ENCODE assay signal across 17 cellular contexts in the genomic region with DNA sequence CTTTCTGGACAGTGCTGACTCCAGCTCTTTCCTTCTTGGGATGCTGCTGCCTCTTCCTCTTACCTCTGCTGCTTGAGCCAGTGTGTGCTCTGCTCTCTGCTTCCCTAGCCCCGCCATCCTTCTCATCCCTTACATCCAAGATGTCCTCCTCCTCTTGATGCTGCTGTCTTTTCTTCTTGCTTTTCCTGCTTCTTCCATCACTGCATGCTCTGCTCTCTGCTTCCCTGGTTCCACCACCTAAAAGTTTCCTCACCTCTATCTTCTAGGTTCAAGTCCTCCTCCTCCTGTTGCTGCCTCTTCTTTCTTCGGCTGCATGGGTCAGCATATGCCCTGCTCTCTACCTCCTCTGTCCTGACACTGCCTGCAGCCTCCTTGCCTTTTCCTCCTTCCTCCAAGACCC. TPM values are rescaled to one million over a fixed set of nuclear protein-coding genes. Genes with fewer than 3 reads are reported as not detected.
DNase-seq lines count a peak whose midpoint lies in the region; ATAC-seq, FAIRE-seq and TF ChIP-seq lines count a peak whose summit lies in the region.
"Had no signal": no experiment of that assay in that cellular context is flagged by ENCODE, and none has a peak within 500 bp of the region (broad histone marks: within the 10 kb centered on the region; RNA-seq: fewer than 3 reads in every experiment).

No MANE protein-coding gene starts in this region.

- H3K36me3 Mint-ChIP-seq in activated T-cell treated with anti-CD3 and anti-CD28 coated beads, Interleukin-2, amount 50 U/mL, for 24 hours (ENCODE audit: low read depth): peaks cover 78% of the 10 kb centered on the region
- peaks cover 13% of the 10 kb centered on the region for H3K36me3 Mint-ChIP-seq in progenitor cell of endocrine pancreas (ENCODE audit: insufficient read depth)

- TF ChIP-seq RAD21 in GM12878 (IDR thresholded peaks at IDR 0.05; ENCODE audit: insufficient read depth, low read depth, low read length): no peak

- ATAC-seq in GM12878 (no peak), HG02678 (IDR thresholded peaks at IDR 0.05; ENCODE audit: unreplicated experiment) (no peak)
- ATAC-seq: Right ventricle myocardium inferior had no signal

- no peaks in the 10 kb centered on the region for H3K27me3 Mint-ChIP-seq in activated T-cell treated with anti-CD3 and anti-CD28 coated beads, Interleukin-2, amount 50 U/mL, for 24 hours
- no peaks in the 10 kb centered on the region for H3K27me3 Mint-ChIP-seq in progenitor cell of endocrine pancreas

- intact Hi-C loops in GM12878 (cut with micrococcal nuclease; ENCODE audit: unreplicated experiment): no loop called here

- in situ Hi-C loops in GM12878 (cut with MboI): no loop called here

- no peaks in the 10 kb centered on the region for H3K9me3 ChIP-seq in GM12878 (replicated peaks; ENCODE audit: control insufficient read depth, insufficient read depth, low read length)
- H3K9me3 ChIP-seq: prostate gland had no signal

- no peak overlapping the region for H3K4me3 ChIP-seq in KMS-11 (IDR thresholded peaks at IDR 0.05; ENCODE audit: insufficient read depth, low read depth, low read length)
- H3K4me3 ChIP-seq in GM12878: no peak overlapping the region
- H3K4me3 ChIP-seq: prostate gland had no signal

- H3K9me3 Mint-ChIP-seq in activated T-cell treated with anti-CD3 and anti-CD28 coated beads, Interleukin-2, amount 50 U/mL, for 24 hours: no peaks in the 10 kb centered on the region
- H3K9me3 Mint-ChIP-seq in progenitor cell of endocrine pancreas (ENCODE audit: low read depth): no peaks in the 10 kb centered on the region

- no peak overlapping the region for H3K4me3 Mint-ChIP-seq in activated T-cell treated with anti-CD3 and anti-CD28 coated beads, Interleukin-2, amount 50 U/mL, for 24 hours
- H3K4me3 Mint-ChIP-seq in progenitor cell of endocrine pancreas (ENCODE audit: low read depth): no peak overlapping the region

- H3K9ac ChIP-seq in KMS-11 (no peak overlapping the region), GM12878 (ENCODE audit: control insufficient read depth, insufficient read depth, low read length) (no peak overlapping the region)

- H3K79me2 ChIP-seq in KMS-11 (ENCODE audit: insufficient read depth, low read depth) (peaks cover 36% of the 10 kb centered on the region), GM12878 (ENCODE audit: control insufficient read depth, insufficient read depth, low read length) (peaks cover 20% of the 10 kb centered on the region)

- H2AFZ ChIP-seq in KMS-11 (ENCODE audit: low read depth): no peak overlapping the region
- no peak overlapping the region for H2AFZ ChIP-seq in GM12878 (ENCODE audit: control insufficient read depth, low read depth, low read length)

- H3K27ac ChIP-seq in KMS-11 (peak overlapping the region; percentile 11; the same call in 1 of the 2 replicates), GM12878 (ENCODE audit: control insufficient read depth, insufficient read depth) (no peak overlapping the region)
- H3K27ac ChIP-seq: prostate gland had no signal

- no peaks in the 10 kb centered on the region for H4K20me1 ChIP-seq in KMS-11 (ENCODE audit: insufficient read depth)
- no peaks in the 10 kb centered on the region for H4K20me1 ChIP-seq in GM12878 (ENCODE audit: control insufficient read depth, insufficient read depth)

- TF ChIP-seq CTCF in KMS-11 (conservative IDR thresholded peaks at IDR 0.05; ENCODE audit: low read depth, low read length): no peak
- no peak for TF ChIP-seq CTCF in GM12878 (IDR thresholded peaks at IDR 0.05 in 2 of 3, conservative IDR thresholded peaks at IDR 0.05 in 1 of 3; ENCODE audit: control insufficient read depth in 2 of 3, extremely low read depth in 1 of 3, insufficient read depth in 1 of 3, low read depth in 3 of 3, low read length in 3 of 3)
- TF ChIP-seq CTCF in progenitor cell of endocrine pancreas (IDR thresholded peaks at IDR 0.05; ENCODE audit: unreplicated experiment): no peak

- BruUV-seq in GM12878 (replicated peaks; lab: Mats Ljungman, UMichigan): TSS peak; percentile 65

- no peak for TF ChIP-seq EP300 in GM12878 (IDR thresholded peaks at IDR 0.05; ENCODE audit: borderline replicate concordance in 1 of 2, control insufficient read depth in 1 of 2, low read depth in 2 of 2, low read length in 2 of 2)

- no peaks in the 10 kb centered on the region for H3K27me3 ChIP-seq in KMS-11 (ENCODE audit: insufficient read depth, low read depth)
- H3K27me3 ChIP-seq in GM12878 (replicated peaks in 1 of 2; ENCODE audit: control insufficient read depth in 2 of 2, insufficient read depth in 2 of 2, low read length in 1 of 2): no peaks in the 10 kb centered on the region

- H3K4me1 ChIP-seq in KMS-11 (ENCODE audit: low read depth, poor library complexity, severe bottlenecking): peaks cover 46% of the 10 kb centered on the region
- peaks cover 8% of the 10 kb centered on the region for H3K4me1 ChIP-seq in GM12878 (ENCODE audit: control insufficient read depth, insufficient read depth, low read length)

- DNase-seq in activated T-cell treated with anti-CD3 and anti-CD28 coated beads, Interleukin-2, amount 50 U/mL, for 24 hours: no peak
- no peak for DNase-seq in activated T-cell treated with anti-CD3 and anti-CD28 coated beads, Interleukin-2, amount 50 U/mL, for 1 hour
- no peak for DNase-seq in GM12878 (ENCODE audit: low read depth, low spot score)
- DNase-seq in progenitor cell of endocrine pancreas (ENCODE audit: low spot score, unreplicated experiment): no peak
- DNase-seq in iPS-NIHi11 (ENCODE audit: low spot score): no peak
- DNase-seq in stimulated activated CD4-positive, alpha-beta T cell treated with anti-CD3 and anti-CD28 coated beads, Interleukin-4, amount 100 ng/mL, for 1 hour: no peak
- DNase-seq: activated CD4-positive, alpha-beta T cell treated with anti-CD3 and anti-CD28 coated beads for 48 hours; cortex of kidney; NCI-H345; stimulated activated naive CD4-positive, alpha-beta T cell treated with Interleukin-2 at 50 U/mL for 16 hours; T1000 had no signal

- H3K4me1 Mint-ChIP-seq in activated T-cell treated with anti-CD3 and anti-CD28 coated beads, Interleukin-2, amount 50 U/mL, for 24 hours (ENCODE audit: low read depth): peaks cover 53% of the 10 kb centered on the region
- peaks cover 4% of the 10 kb centered on the region for H3K4me1 Mint-ChIP-seq in progenitor cell of endocrine pancreas (ENCODE audit: low read depth)

- SMC1A ChIA-PET in GM12878 (lab: Charles Lee; ENCODE audit: uncharacterized antibody, unreplicated experiment): interaction anchor here (1.6 to 5.9 kb wide), 2 partner anchors 8 to 140 kb away, joined by 6 to 47 read pairs; a partner anchor contains a TSS

- POLR2A ChIA-PET in GM12878 (lab: Charles Lee): interaction anchor here (0.6 kb wide), 2 partner anchors 18 to 22 kb away, joined by 3 to 5 read pairs; no protein-coding TSS in a partner anchor

- TF ChIP-seq POLR2A in GM12878 (IDR thresholded peaks at IDR 0.05; ENCODE audit: low read depth, low read length): no peak

- peak overlapping the region; percentile 58 for H3K27ac Mint-ChIP-seq in activated T-cell treated with anti-CD3 and anti-CD28 coated beads, Interleukin-2, amount 50 U/mL, for 24 hours
- peak overlapping the region; percentile 15 for H3K27ac Mint-ChIP-seq in progenitor cell of endocrine pancreas

- H3K36me3 ChIP-seq in KMS-11 (ENCODE audit: insufficient read depth) (peaks cover 34% of the 10 kb centered on the region; the same call in 1 of the 2 replicates), GM12878 (ENCODE audit: control insufficient read depth in 2 of 2, insufficient read depth in 2 of 2, low read length in 1 of 2) (peaks cover 27 to 31% of the 10 kb centered on the region in 2 experiments; a peak in 3 of 4 replicates)
- H3K36me3 ChIP-seq: prostate gland had no signal

- RAD21 ChIA-PET in GM12878 (lab: Charles Lee; ENCODE audit: unreplicated experiment): interaction anchor here (0.7 kb wide), 1 partner anchor 14 kb away, joined by 3 read pairs; no protein-coding TSS in a partner anchor

- WGBS in GM12878 (ENCODE audit: insufficient coverage, insufficient replicate concordance, low lambda C conversion rate, missing lambda C conversion rate): 100% methylated on average over 2 of the region's 2 CpGs

- CTCF ChIA-PET in GM12878 (lab: Yijun Ruan, JAX): interaction anchor here (1.1 to 4.6 kb wide), 2 partner anchors 13 to 180 kb away, joined by 4 to 34 read pairs; no protein-coding TSS in a partner anchor

- no peak for FAIRE-seq in GM12878 (lab: Jason Lieb, UNC)
- FAIRE-seq: urothelium cell line had no signal

- H3K4me2 ChIP-seq in KMS-11 (no peak overlapping the region), GM12878 (ENCODE audit: control insufficient read depth, insufficient read depth) (no peak overlapping the region)

RNA-seq across cellular contexts. Expression of a gene that starts 3.4 kb away (rescaled TPM):
- total RNA-seq in GM12878 (2013; cell fraction: nucleolus; rRNA removed): 19.2 and 22.0 TPM in 2 replicates
- total RNA-seq in GM12878 (2014; rRNA removed): 85.1 and 90.3 TPM in 2 replicates
- 56.5 and 56.6 TPM in 2 replicates for total RNA-seq in GM12878 (2014; rRNA removed; fragmentation: Illumina TruSeq; extraction: Trizol)
- total RNA-seq in GM12878 (2021): 77.0 and 77.9 TPM in 2 replicates
- polyA plus RNA-seq in GM12878 (2011; ENCODE audit: low read depth): 17.5 TPM
- 15.4 and 17.8 TPM in 2 replicates for polyA plus RNA-seq in GM12878 (2011; rRNA removed)
- polyA plus RNA-seq in GM12878 (2011; cell fraction: cytosol; rRNA removed): 32.5 and 32.7 TPM in 2 replicates
- polyA plus RNA-seq in GM12878 (2011; cell fraction: nucleus; rRNA removed): 17.5 and 23.9 TPM in 2 replicates
- 37.5 and 46.4 TPM in 2 replicates for polyA plus RNA-seq in GM12878 (2012)
- 58.6 and 72.4 TPM in 2 replicates for polyA plus RNA-seq in GM12878 (2014; fragmentation: Illumina TruSeq; extraction: Trizol)
- 10 to 100 TPM; 18.1 to 65.1 TPM for polyA plus RNA-seq in GM12878 (2014; fragmentation: Nextera tagmentation; extraction: Ambion mirVana)
- 64.3 and 66.3 TPM in 2 replicates for polyA plus RNA-seq in GM12878 (2014; rRNA removed)
- 10 to 100 TPM; 84.2 to 93.3 TPM for polyA plus RNA-seq in GM12878 (2016; fragmentation: Nextera tagmentation; extraction: Ambion mirVana)
- 14.3 and 25.8 TPM in 2 replicates for polyA minus RNA-seq in GM12878 (2011; rRNA and poly(A)+ RNA removed)
- 8.3 and 11.0 TPM in 2 replicates for polyA minus RNA-seq in GM12878 (2011; cell fraction: cytosol; rRNA and poly(A)+ RNA removed)
- polyA minus RNA-seq in GM12878 (2011; cell fraction: nucleus; rRNA and poly(A)+ RNA removed): 12.7 and 14.5 TPM in 2 replicates
- total RNA-seq in progenitor cell of endocrine pancreas: 108 and 115 TPM in 2 replicates

RNA-seq across cellular contexts. Expression of a gene that starts 6.3 kb away (rescaled TPM):
- total RNA-seq in GM12878 (2013; cell fraction: nucleolus; rRNA removed): 62.1 and 73.0 TPM in 2 replicates
- total RNA-seq in GM12878 (2014; rRNA removed): 33.5 and 35.5 TPM in 2 replicates
- 62.1 and 65.3 TPM in 2 replicates for total RNA-seq in GM12878 (2014; rRNA removed; fragmentation: Illumina TruSeq; extraction: Trizol)
- 53.2 and 60.7 TPM in 2 replicates for total RNA-seq in GM12878 (2021)
- polyA plus RNA-seq in GM12878 (2011; ENCODE audit: low read depth): 44.4 TPM
- 50.0 and 55.9 TPM in 2 replicates for polyA plus RNA-seq in GM12878 (2011; rRNA removed)
- polyA plus RNA-seq in GM12878 (2011; cell fraction: cytosol; rRNA removed): 33.6 and 44.2 TPM in 2 replicates
- polyA plus RNA-seq in GM12878 (2011; cell fraction: nucleus; rRNA removed): 49.9 and 57.1 TPM in 2 replicates
- 29.2 and 43.3 TPM in 2 replicates for polyA plus RNA-seq in GM12878 (2012)
- polyA plus RNA-seq in GM12878 (2014; fragmentation: Illumina TruSeq; extraction: Trizol): 89.3 and 95.9 TPM in 2 replicates
- polyA plus RNA-seq in GM12878 (2014; fragmentation: Nextera tagmentation; extraction: Ambion mirVana): 10 to 100 TPM; 82.5 to 90.4 TPM
- 49.6 and 49.9 TPM in 2 replicates for polyA plus RNA-seq in GM12878 (2014; rRNA removed)
- polyA plus RNA-seq in GM12878 (2016; fragmentation: Nextera tagmentation; extraction: Ambion mirVana): 100 to 1,000 TPM; 108 to 111 TPM
- 55.6 and 71.4 TPM in 2 replicates for polyA minus RNA-seq in GM12878 (2011; rRNA and poly(A)+ RNA removed)
- 13.2 and 19.0 TPM in 2 replicates for polyA minus RNA-seq in GM12878 (2011; cell fraction: cytosol; rRNA and poly(A)+ RNA removed)
- polyA minus RNA-seq in GM12878 (2011; cell fraction: nucleus; rRNA and poly(A)+ RNA removed): 40.1 and 73.7 TPM in 2 replicates
- 26.2 and 27.0 TPM in 2 replicates for total RNA-seq in progenitor cell of endocrine pancreas

RNA-seq across cellular contexts. Expression of a gene that starts 15.5 kb away (rescaled TPM):
- not detected in 2 replicates for total RNA-seq in GM12878 (2013; cell fraction: nucleolus; rRNA removed)
- total RNA-seq in GM12878 (2014; rRNA removed): 4.5 and 4.6 TPM in 2 replicates
- total RNA-seq in GM12878 (2014; rRNA removed; fragmentation: Illumina TruSeq; extraction: Trizol): 2.1 and 2.9 TPM in 2 replicates
- total RNA-seq in GM12878 (2021): 4.7 and 6.4 TPM in 2 replicates
- 1.6 TPM for polyA plus RNA-seq in GM12878 (2011; ENCODE audit: low read depth)
- polyA plus RNA-seq in GM12878 (2011; rRNA removed): not detected in 2 replicates
- 0.05 TPM in 1 of 2 replicates, not detected in the other for polyA plus RNA-seq in GM12878 (2011; cell fraction: cytosol; rRNA removed)
- 0.13 and 0.16 TPM in 2 replicates for polyA plus RNA-seq in GM12878 (2011; cell fraction: nucleus; rRNA removed)
- 2.7 and 2.9 TPM in 2 replicates for polyA plus RNA-seq in GM12878 (2012)
- polyA plus RNA-seq in GM12878 (2014; fragmentation: Illumina TruSeq; extraction: Trizol): 1.4 and 4.0 TPM in 2 replicates
- under 1 TPM; 0.05 TPM for polyA plus RNA-seq in GM12878 (2014; fragmentation: Nextera tagmentation; extraction: Ambion mirVana)
- polyA plus RNA-seq in GM12878 (2014; rRNA removed): 3.7 and 4.2 TPM in 2 replicates
- polyA plus RNA-seq in GM12878 (2016; fragmentation: Nextera tagmentation; extraction: Ambion mirVana): 1 to 10 TPM; 1.4 to 1.9 TPM
- polyA minus RNA-seq in GM12878 (2011; rRNA and poly(A)+ RNA removed): not detected in 2 replicates
- not detected in 2 replicates for polyA minus RNA-seq in GM12878 (2011; cell fraction: cytosol; rRNA and poly(A)+ RNA removed)
- polyA minus RNA-seq in GM12878 (2011; cell fraction: nucleus; rRNA and poly(A)+ RNA removed): not detected in 2 replicates
- not detected in 2 replicates for total RNA-seq in progenitor cell of endocrine pancreas
- total RNA-seq: epithelial cell of proximal tubule, prostate gland, Right ventricle myocardium inferior had no signal

RNA-seq across cellular contexts. Expression of a gene that starts 22.7 kb away (rescaled TPM):
- 18.5 and 21.9 TPM in 2 replicates for total RNA-seq in GM12878 (2013; cell fraction: nucleolus; rRNA removed)
- 7.6 and 8.9 TPM in 2 replicates for total RNA-seq in GM12878 (2014; rRNA removed)
- 5.1 and 6.4 TPM in 2 replicates for total RNA-seq in GM12878 (2014; rRNA removed; fragmentation: Illumina TruSeq; extraction: Trizol)
- 10.5 and 11.3 TPM in 2 replicates for total RNA-seq in GM12878 (2021)
- 3.1 TPM for polyA plus RNA-seq in GM12878 (2011; ENCODE audit: low read depth)
- 4.9 and 8.1 TPM in 2 replicates for polyA plus RNA-seq in GM12878 (2011; rRNA removed)
- polyA plus RNA-seq in GM12878 (2011; cell fraction: cytosol; rRNA removed): 5.4 and 7.0 TPM in 2 replicates
- 58.8 and 67.9 TPM in 2 replicates for polyA plus RNA-seq in GM12878 (2011; cell fraction: nucleus; rRNA removed)
- polyA plus RNA-seq in GM12878 (2012): 5.4 and 7.3 TPM in 2 replicates
- 4.4 and 7.1 TPM in 2 replicates for polyA plus RNA-seq in GM12878 (2014; fragmentation: Illumina TruSeq; extraction: Trizol)
- polyA plus RNA-seq in GM12878 (2014; fragmentation: Nextera tagmentation; extraction: Ambion mirVana): 1 to 10 TPM; 1.1 to 1.2 TPM
- polyA plus RNA-seq in GM12878 (2014; rRNA removed): 10.5 and 10.7 TPM in 2 replicates
- polyA plus RNA-seq in GM12878 (2016; fragmentation: Nextera tagmentation; extraction: Ambion mirVana): 1 to 10 TPM; 8.9 to 9.4 TPM
- 6.6 and 8.0 TPM in 2 replicates for polyA minus RNA-seq in GM12878 (2011; rRNA and poly(A)+ RNA removed)
- 2.7 and 2.9 TPM in 2 replicates for polyA minus RNA-seq in GM12878 (2011; cell fraction: cytosol; rRNA and poly(A)+ RNA removed)
- 7.0 and 9.4 TPM in 2 replicates for polyA minus RNA-seq in GM12878 (2011; cell fraction: nucleus; rRNA and poly(A)+ RNA removed)
- total RNA-seq in progenitor cell of endocrine pancreas: 29.6 and 32.4 TPM in 2 replicates

RNA-seq across cellular contexts. Expression of a gene that starts 24.2 kb away (rescaled TPM):
- not detected in 2 replicates for total RNA-seq in GM12878 (2013; cell fraction: nucleolus; rRNA removed)
- not detected in 2 replicates for total RNA-seq in GM12878 (2014; rRNA removed)
- total RNA-seq in GM12878 (2014; rRNA removed; fragmentation: Illumina TruSeq; extraction: Trizol): not detected in 2 replicates
- total RNA-seq in GM12878 (2021): not detected in 2 replicates
- polyA plus RNA-seq in GM12878 (2011; ENCODE audit: low read depth): not detected
- polyA plus RNA-seq in GM12878 (2011; rRNA removed): not detected in 2 replicates
- polyA plus RNA-seq in GM12878 (2011; cell fraction: cytosol; rRNA removed): 0.07 and 0.12 TPM in 2 replicates
- polyA plus RNA-seq in GM12878 (2011; cell fraction: nucleus; rRNA removed): 0.79 and 1.1 TPM in 2 replicates
- 0.11 TPM in 1 of 2 replicates, not detected in the other for polyA plus RNA-seq in GM12878 (2012)
- not detected in 2 replicates for polyA plus RNA-seq in GM12878 (2014; fragmentation: Illumina TruSeq; extraction: Trizol)
- polyA plus RNA-seq in GM12878 (2014; fragmentation: Nextera tagmentation; extraction: Ambion mirVana): not detected
- 0.15 TPM in 1 of 2 replicates, not detected in the other for polyA plus RNA-seq in GM12878 (2014; rRNA removed)
- under 1 TPM in 1 of 2 experiments, not detected in 1; 0.24 TPM for polyA plus RNA-seq in GM12878 (2016; fragmentation: Nextera tagmentation; extraction: Ambion mirVana)
- not detected in 2 replicates for polyA minus RNA-seq in GM12878 (2011; rRNA and poly(A)+ RNA removed)
- not detected in 2 replicates for polyA minus RNA-seq in GM12878 (2011; cell fraction: cytosol; rRNA and poly(A)+ RNA removed)
- not detected in 2 replicates for polyA minus RNA-seq in GM12878 (2011; cell fraction: nucleus; rRNA and poly(A)+ RNA removed)
- 0.38 and 0.93 TPM in 2 replicates for total RNA-seq in progenitor cell of endocrine pancreas
- total RNA-seq: epithelial cell of proximal tubule had no signal
